ENCODE assay signal across 23 cellular contexts in genomic region chr12:107439101-107439738, GRCh38.
"Had no signal": no experiment of that assay in that cellular context is flagged by ENCODE, and none has a peak within 500 bp of the region (broad histone marks: within the 10 kb centered on the region; RNA-seq: fewer than 3 reads in every experiment).

No MANE protein-coding gene starts in this region.

- H3K4me1 ChIP-seq: ascending aorta, vagina had no signal

- H3K36me3 Mint-ChIP-seq: memory B cell; stimulated activated naive B cell treated with anti-CD40 and anti-IgM and Interleukin-4, amounts not matched to agents 10 μg/mL and 1 μg/mL and 100 μg/mL, for 72 hours; type B pancreatic cell had no signal

- H3K27me3 Mint-ChIP-seq: activated T-cell treated with anti-CD3 and anti-CD28 coated beads, Interleukin-2, amount 50 U/mL, for 24 hours; activated T-helper 17 cell treated with anti-CD3 and anti-CD28 coated beads, Interleukin-2, amount 50 U/mL, for 72 hours; stimulated activated naive B cell treated with anti-CD40 and anti-IgM and Interleukin-4, amounts not matched to agents 10 μg/mL and 1 μg/mL and 100 μg/mL, for 72 hours; T-helper 17 cell had no signal

- H3K4me3 ChIP-seq: ascending aorta, esophagus muscularis mucosa, hepatocyte, mucosa of descending colon, smooth muscle cell, thoracic aorta, vagina had no signal

- H3K4me1 Mint-ChIP-seq: memory B cell had no signal

- H3K27ac Mint-ChIP-seq: activated T-cell treated with anti-CD3 and anti-CD28 coated beads, Interleukin-2, amount 50 U/mL, for 24 hours; activated T-helper 17 cell treated with anti-CD3 and anti-CD28 coated beads, Interleukin-2, amount 50 U/mL, for 72 hours; memory B cell; stimulated activated naive B cell treated with anti-CD40 and anti-IgM and Interleukin-4, amounts not matched to agents 10 μg/mL and 1 μg/mL and 100 μg/mL, for 72 hours; type B pancreatic cell had no signal

- DNase-seq: activated CD4-positive, alpha-beta T cell treated with anti-CD3 and anti-CD28 coated beads for 1 hour; activated CD8-positive, alpha-beta memory T cell treated with anti-CD3 and anti-CD28 coated beads, Interleukin-2, amount 50 U/mL, for 4 hours; activated T-cell treated with anti-CD3 and anti-CD28 coated beads, Interleukin-2, amount 50 U/mL, for 24 hours; brain microvascular endothelial cell; central memory CD4-positive, alpha-beta T cell; effector memory CD4-positive, alpha-beta T cell; glutamatergic neuron; mucosa of descending colon; occipital lobe; stimulated activated CD4-positive, alpha-beta T cell treated with anti-CD3 and anti-CD28 coated beads, Interleukin-2, amount 100 ng/mL, for 48 hours; stimulated activated CD8-positive, alpha-beta memory T cell treated with anti-CD3 and anti-CD28 coated beads, Interleukin-4, amount 100 ng/mL, for 48 hours; stimulated activated naive B cell treated with anti-CD40 and anti-IgM and Interleukin-4, amounts not matched to agents 10 μg/mL and 1 μg/mL and 100 μg/mL, for 72 hours; T-helper 17 cell; WERI-Rb-1 had no signal

- H3K9me3 ChIP-seq: ascending aorta, esophagus muscularis mucosa, mucosa of descending colon, thoracic aorta, vagina had no signal

- H3K27me3 ChIP-seq: ascending aorta, brain microvascular endothelial cell, esophagus muscularis mucosa, hepatocyte, vagina had no signal

- H3K27ac ChIP-seq: ascending aorta, brain microvascular endothelial cell, esophagus muscularis mucosa, hepatocyte, thoracic aorta, vagina, WERI-Rb-1 had no signal

- H3K36me3 ChIP-seq: ascending aorta, brain microvascular endothelial cell, esophagus muscularis mucosa, thoracic aorta, vagina, WERI-Rb-1 had no signal

- H3K4me3 Mint-ChIP-seq: activated T-cell treated with anti-CD3 and anti-CD28 coated beads, Interleukin-2, amount 50 U/mL, for 24 hours; activated T-helper 17 cell treated with anti-CD3 and anti-CD28 coated beads, Interleukin-2, amount 50 U/mL, for 72 hours; memory B cell; stimulated activated naive B cell treated with anti-CD40 and anti-IgM and Interleukin-4, amounts not matched to agents 10 μg/mL and 1 μg/mL and 100 μg/mL, for 72 hours; T-helper 17 cell; type B pancreatic cell had no signal

- H3K9me3 Mint-ChIP-seq: activated T-cell treated with anti-CD3 and anti-CD28 coated beads, Interleukin-2, amount 50 U/mL, for 24 hours; activated T-helper 17 cell treated with anti-CD3 and anti-CD28 coated beads, Interleukin-2, amount 50 U/mL, for 72 hours; stimulated activated naive B cell treated with anti-CD40 and anti-IgM and Interleukin-4, amounts not matched to agents 10 μg/mL and 1 μg/mL and 100 μg/mL, for 72 hours had no signal
